8 cellular contexts compared by ENCODE assay signal in the genomic region with DNA sequence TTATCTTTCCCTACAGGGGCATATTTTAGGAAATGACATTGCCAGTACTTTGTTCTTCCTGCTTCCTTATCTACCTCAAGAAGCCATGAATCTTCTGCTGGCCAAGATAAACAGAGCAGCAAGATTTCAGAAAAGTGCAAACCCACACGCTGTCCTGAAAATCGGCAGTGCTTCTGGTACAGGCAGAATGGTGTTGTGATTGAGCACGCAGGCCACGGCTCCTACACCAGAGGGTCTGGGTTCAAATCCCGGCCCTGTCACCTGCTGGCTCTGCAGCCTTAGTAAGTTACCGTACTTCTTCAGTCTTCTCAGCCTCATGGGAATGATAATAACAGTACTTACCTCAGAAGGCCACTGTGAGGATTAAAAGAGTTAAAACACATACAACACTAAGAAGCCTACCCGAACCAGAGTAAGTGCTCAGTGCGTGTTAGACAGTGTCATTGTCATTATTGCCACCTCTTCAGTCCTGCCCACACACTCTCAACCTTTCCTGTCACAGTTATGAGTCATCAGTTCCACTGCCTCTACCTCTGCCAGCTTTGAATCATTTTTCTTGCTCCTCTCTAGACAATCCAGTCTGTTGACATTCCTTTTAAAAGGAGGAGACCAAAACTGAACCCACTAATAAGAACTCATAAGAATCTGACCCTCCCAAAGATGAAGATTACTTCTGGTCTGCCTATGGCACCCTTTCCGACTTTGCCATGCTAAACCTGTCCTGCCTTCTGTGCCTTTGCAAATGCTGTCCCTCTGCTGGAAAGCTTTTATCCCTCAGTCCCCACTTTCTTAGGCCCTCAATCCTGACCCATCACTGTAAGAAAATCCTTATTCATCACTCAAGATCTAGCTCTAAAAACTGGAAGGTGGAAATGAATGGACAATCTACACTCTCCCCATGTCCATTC.
DNase-seq lines count a peak whose midpoint lies in the region; ATAC-seq and TF ChIP-seq lines count a peak whose summit lies in the region.

No MANE protein-coding gene starts in this region.

- no peak for TF ChIP-seq CTCF in GM13976 (IDR thresholded peaks at IDR 0.05; ENCODE audit: borderline replicate concordance, control extremely low read depth, extremely low read depth, insufficient read depth, missing control alignments)

- DNase-seq in GM13976 (ENCODE audit: low spot score) (peak; percentile 54), NOMO-1 treated with dmso at 0.1 percent for 144 hours (lab: John Stamatoyannopoulos, UW; ENCODE audit: unreplicated experiment) (peak; percentile 82), islet precursor cell (peak; percentile 74), DMS153 treated with DMSO at 0.1 percent for 48 hours (lab: John Stamatoyannopoulos, UW; ENCODE audit: unreplicated experiment) (no peak), epidermal melanocyte (ENCODE audit: insufficient read length, low spot score) (no peak)
- DNase-seq in activated gamma-delta T cell treated with anti-CD3 and anti-CD28 coated beads, Interleukin-2, amount 50 U/mL, for 16 hours (ENCODE audit: low read depth), result peak; percentile 65
- peak; percentile 58 for DNase-seq in stimulated activated naive CD8-positive, alpha-beta T cell treated with anti-CD3 and anti-CD28 coated beads, Interleukin-15, Interleukin-2, amounts not matched to agents 100 U/mL and 50 U/mL, for 24 hours

- peak; percentile 92 for ATAC-seq in HG02759 (IDR thresholded peaks at IDR 0.05; ENCODE audit: unreplicated experiment)
- ATAC-seq in stimulated activated naive CD8-positive, alpha-beta T cell treated with anti-CD3 and anti-CD28 coated beads, Interleukin-15, Interleukin-2, amounts not matched to agents 100 U/mL and 50 U/mL, for 24 hours, result peak; percentile 89

- in situ Hi-C loops in GM13976 (cut with MboI; ENCODE audit: low sequenced_read_pairs, unreplicated experiment), result no loop called here

Comparison
In these comparisons a context has a peak if more than half of its experiments do, and no peak if none do; other contexts are left out.
1. DNase-seq: peak in GM13976 (single experiment), NOMO-1 treated with dmso at 0.1 percent for 144 hours (single experiment), activated gamma-delta T cell treated with anti-CD3 and anti-CD28 coated beads, Interleukin-2, amount 50 U/mL, for 16 hours (single experiment), islet precursor cell (single experiment) and stimulated activated naive CD8-positive, alpha-beta T cell treated with anti-CD3 and anti-CD28 coated beads, Interleukin-15, Interleukin-2, amounts not matched to agents 100 U/mL and 50 U/mL, for 24 hours (single experiment); none in DMS153 treated with DMSO at 0.1 percent for 48 hours (single experiment) and epidermal melanocyte (single experiment).